ENCODE assay signal across 22 cellular contexts in genomic region chr2:127683056-127683455, GRCh38. TPM values are rescaled to one million over a fixed set of nuclear protein-coding genes. Genes with fewer than 3 reads are reported as not detected.
DNase-seq lines count a peak whose midpoint lies in the region; ATAC-seq and TF ChIP-seq lines count a peak whose summit lies in the region.
"Had no signal": no experiment of that assay in that cellular context is flagged by ENCODE, and none has a peak within 500 bp of the region (broad histone marks: within the 10 kb centered on the region; RNA-seq: fewer than 3 reads in every experiment).

No MANE protein-coding gene starts in this region.

- DNase-seq in right atrium auricular region (ENCODE audit: low spot score): peak; percentile 59
- DNase-seq in left ventricle myocardium inferior: no peak
- DNase-seq in esophagus squamous epithelium (lab: John Stamatoyannopoulos, UW): no peak
- no peak for DNase-seq in MV-4-11 (lab: John Stamatoyannopoulos, UW)
- DNase-seq: Calu3; CD8-positive, alpha-beta memory T cell; DMS153; NCI-H1105; NCI-H146; NCI-H2029 treated with DMSO at 0.1 percent for 48 hours had no signal

- intact Hi-C loops in left ventricle myocardium inferior (cut with micrococcal nuclease) (no loop called here), esophagus squamous epithelium (cut with DNase I) (no loop called here)

- H3K9me3 ChIP-seq in right atrium auricular region (no peaks in the 10 kb centered on the region), left ventricle myocardium inferior (replicated peaks) (peaks cover 1% of the 10 kb centered on the region), muscle layer of colon (ENCODE audit: low read length) (no peaks in the 10 kb centered on the region), stomach smooth muscle (ENCODE audit: control insufficient read depth in 2 of 2, low read length in 2 of 2) (no peaks in the 10 kb centered on the region), esophagus squamous epithelium (no peaks in the 10 kb centered on the region)
- H3K9me3 ChIP-seq: HAP-1 had no signal

- H3K27me3 ChIP-seq in right atrium auricular region (no peaks in the 10 kb centered on the region), left ventricle myocardium inferior (ENCODE audit: low read depth) (no peaks in the 10 kb centered on the region), muscle layer of colon (ENCODE audit: control insufficient read depth in 1 of 2, insufficient read depth in 2 of 2, low read length in 2 of 2) (no peaks in the 10 kb centered on the region), stomach smooth muscle (ENCODE audit: control insufficient read depth in 1 of 2, insufficient read depth in 2 of 2, low read length in 2 of 2) (no peaks in the 10 kb centered on the region), esophagus squamous epithelium (peaks cover 0 to 4% (median 0%) of the 10 kb centered on the region in 4 donors)

- TF ChIP-seq CTCF in right atrium auricular region (IDR thresholded peaks at IDR 0.05) (no peak), left ventricle myocardium inferior (IDR thresholded peaks at IDR 0.05; ENCODE audit: borderline replicate concordance) (no peak), esophagus squamous epithelium (IDR thresholded peaks at IDR 0.05) (no peak)

- H3K4me1 ChIP-seq in right atrium auricular region (peaks cover 0 to 48% of the 10 kb centered on the region in 2 donors), left ventricle myocardium inferior (peaks cover 53% of the 10 kb centered on the region), muscle layer of colon (ENCODE audit: insufficient read depth, low read length) (peaks cover 48% of the 10 kb centered on the region), stomach smooth muscle (ENCODE audit: control insufficient read depth, insufficient read depth, low read length) (peaks cover 32% of the 10 kb centered on the region), esophagus squamous epithelium (peaks cover 4 to 58% (median 7%) of the 10 kb centered on the region in 3 donors)

- H3K27ac ChIP-seq in right atrium auricular region (no peak overlapping the region), left ventricle myocardium inferior (replicated peaks) (no peak overlapping the region), muscle layer of colon (ENCODE audit: low read depth, low read length) (peak overlapping the region; percentile 90), stomach smooth muscle (ENCODE audit: low read length) (peak overlapping the region; percentile 76), esophagus squamous epithelium (peak overlapping the region in 1 of 4 donors; percentile 50)
- H3K27ac ChIP-seq: 22Rv1, C4-2B, KMS-11 had no signal

- H3K9ac ChIP-seq in muscle layer of colon (ENCODE audit: low read length) (no peak overlapping the region), stomach smooth muscle (ENCODE audit: low read length in 2 of 2) (no peak overlapping the region)
- H3K9ac ChIP-seq: KMS-11 had no signal

- H3K4me3 ChIP-seq in right atrium auricular region (no peak overlapping the region), left ventricle myocardium inferior (no peak overlapping the region), muscle layer of colon (ENCODE audit: low read depth in 1 of 2, low read length in 2 of 2) (no peak overlapping the region), stomach smooth muscle (ENCODE audit: low read length in 2 of 2) (no peak overlapping the region), esophagus squamous epithelium (no peak overlapping the region)
- H3K4me3 ChIP-seq: GM23338, HAP-1 had no signal

- TF ChIP-seq POLR2A in esophagus squamous epithelium (IDR thresholded peaks at IDR 0.05): no peak

- H3K36me3 ChIP-seq in right atrium auricular region (no peaks in the 10 kb centered on the region), left ventricle myocardium inferior (no peaks in the 10 kb centered on the region), muscle layer of colon (ENCODE audit: insufficient read depth, low read length) (no peaks in the 10 kb centered on the region), stomach smooth muscle (ENCODE audit: control insufficient read depth in 2 of 2, insufficient read depth in 2 of 2, low read length in 2 of 2) (no peaks in the 10 kb centered on the region), esophagus squamous epithelium (no peaks in the 10 kb centered on the region)
- H3K36me3 ChIP-seq: HAP-1 had no signal

- ATAC-seq in HG02981 (IDR thresholded peaks at IDR 0.05; ENCODE audit: unreplicated experiment) (no peak), HG02884 (IDR thresholded peaks at IDR 0.05; ENCODE audit: unreplicated experiment) (no peak)
- ATAC-seq: GM23338, Right ventricle myocardium inferior had no signal

RNA-seq across cellular contexts. Expression of gene LIMS2, which starts 7.7 kb away (rescaled TPM):
- 10 to 100 TPM; 80.2 to 91.7 TPM for total RNA-seq in right atrium auricular region
- 173 TPM for total RNA-seq in left ventricle myocardium inferior
- 10 to 100 TPM in 1 of 4 donors, 1 to 10 TPM in 3; 2.4 to 29.6 (median 5.9) TPM for total RNA-seq in esophagus squamous epithelium

RNA-seq across cellular contexts. Expression of gene SFT2D3, which starts 18.2 kb away (rescaled TPM):
- total RNA-seq in right atrium auricular region (1 to 10 TPM; 3.8 to 5.9 TPM), left ventricle myocardium inferior (2.9 TPM), esophagus squamous epithelium (10 to 100 TPM in 1 of 4 donors, 1 to 10 TPM in 3; 3.3 to 10.5 (median 5.9) TPM)

RNA-seq across cellular contexts. Expression of gene GPR17, which starts 37.1 kb away (rescaled TPM):
- under 1 TPM in 1 of 2 donors, not detected in 1; 0.24 TPM for total RNA-seq in right atrium auricular region
- 0.16 TPM for total RNA-seq in left ventricle myocardium inferior
- not detected for total RNA-seq in esophagus squamous epithelium
- total RNA-seq: Calu3; CD8-positive, alpha-beta memory T cell; G401; GM23338; SK-MEL-5 had no signal

Comparison
In these comparisons a context has a peak if more than half of its experiments do, and no peak if none do; other contexts are left out.
1. H3K27ac ChIP-seq: peak in muscle layer of colon (single experiment) and stomach smooth muscle (single experiment); none in right atrium auricular region (0 of 2) and left ventricle myocardium inferior (single experiment).